Comparison of ENCODE assay signal across 8 cellular contexts in genomic region chr1:156123356-156124196, GRCh38. TPM values are rescaled to one million over a fixed set of nuclear protein-coding genes. Genes with fewer than 3 reads are reported as not detected.
DNase-seq lines count a peak whose midpoint lies in the region; ATAC-seq, FAIRE-seq and TF ChIP-seq lines count a peak whose summit lies in the region.

No MANE protein-coding gene starts in this region.

- DNase-seq in HTR-8/SVneo (ENCODE audit: insufficient read length, low spot score) (peak; percentile 76), NOMO-1 (lab: John Stamatoyannopoulos, UW; ENCODE audit: unreplicated experiment in 2 of 2) (peak; percentile 62 to 88), endothelial cell of umbilical vein (ENCODE audit: low read depth, low spot score) (peak; percentile 99), mesothelial cell of epicardium (ENCODE audit: low spot score in 2 of 2, unreplicated experiment in 2 of 2) (peak; percentile 71 to 88), stomach (peak; percentile 95)
- DNase-seq in activated CD8-positive, alpha-beta memory T cell treated with anti-CD3 and anti-CD28 coated beads, Interleukin-2, amount 50 U/mL, for 48 hours, result peak; percentile 83

- TF ChIP-seq POLR2A in endothelial cell of umbilical vein (IDR thresholded peaks at IDR 0.05; ENCODE audit: low read depth, low read length) (peak; percentile 21), stomach (IDR thresholded peaks at IDR 0.05) (peak in 2 of 4 donors; percentile 15 to 33), GM18505 (IDR thresholded peaks at IDR 0.05; ENCODE audit: borderline replicate concordance, extremely low read depth, insufficient read depth, insufficient read length) (no peak)

- H3K27me3 ChIP-seq in endothelial cell of umbilical vein (ENCODE audit: control insufficient read depth in 2 of 2, insufficient read depth in 2 of 2, low read length in 2 of 2), result no peaks in the 10 kb centered on the region
- no peaks in the 10 kb centered on the region for H3K27me3 ChIP-seq in stomach

- H3K27ac ChIP-seq in C4-2B, result peak overlapping the region; percentile 80
- peak overlapping the region; percentile 97 for H3K27ac ChIP-seq in endothelial cell of umbilical vein (ENCODE audit: insufficient read depth, low read depth, low read length)
- peak overlapping the region; percentile 86 to 99 (median 93) for H3K27ac ChIP-seq in stomach

- H3K9me3 ChIP-seq in endothelial cell of umbilical vein (replicated peaks; ENCODE audit: control insufficient read depth, insufficient read depth, low read length) (no peaks in the 10 kb centered on the region), stomach (no peaks in the 10 kb centered on the region)

- POLR2A ChIA-PET in endothelial cell of umbilical vein (lab: Charles Lee), result interaction anchor here (0.9 to 1.9 kb wide), 3 partner anchors 9 to 90 kb away, joined by 3 to 10 read pairs (median 4); partner anchors contain the start of genes LMNA and PMF1

- H3K27me3 Mint-ChIP-seq in mesothelial cell of epicardium (ENCODE audit: low read depth), result no peaks in the 10 kb centered on the region

- TF ChIP-seq CTCF in C4-2B (conservative IDR thresholded peaks at IDR 0.05) (no peak; the same call in 1 of the 2 replicates), endothelial cell of umbilical vein (IDR thresholded peaks at IDR 0.05; ENCODE audit: extremely low read depth in 1 of 2, insufficient read depth in 1 of 2, low read depth in 1 of 2, low read length in 2 of 2) (peak in 1 of 2 donors; percentile 22), mesothelial cell of epicardium (IDR thresholded peaks at IDR 0.05; ENCODE audit: unreplicated experiment) (no peak), stomach (IDR thresholded peaks at IDR 0.05) (peak in 1 of 7 experiments; percentile 11)

- WGBS in stomach, 5 donors, result 10 to 11% (median 11%) methylated on average over 12 to 14 of the region's 14 CpGs

- H3K79me2 ChIP-seq in endothelial cell of umbilical vein (ENCODE audit: control insufficient read depth, insufficient read depth, low read length), result peaks cover 87% of the 10 kb centered on the region

- H3K36me3 Mint-ChIP-seq in mesothelial cell of epicardium, result peaks cover under 1% of the 10 kb centered on the region

- H3K9ac ChIP-seq in endothelial cell of umbilical vein (replicated peaks; ENCODE audit: extremely low read depth, insufficient read depth, low read length), result peak overlapping the region; percentile 86

- no peak overlapping the region for H2AFZ ChIP-seq in endothelial cell of umbilical vein (ENCODE audit: low read depth, low read length)

- H3K9me1 ChIP-seq in endothelial cell of umbilical vein (replicated peaks; ENCODE audit: control insufficient read depth, extremely low read depth, insufficient read depth, low read length), result no peaks in the 10 kb centered on the region

- H3K9me3 Mint-ChIP-seq in mesothelial cell of epicardium, result no peaks in the 10 kb centered on the region

- peak overlapping the region; percentile 99 for H3K27ac Mint-ChIP-seq in mesothelial cell of epicardium

- TSS peak; percentile 15 for BruUV-seq in endothelial cell of umbilical vein (replicated peaks; lab: Mats Ljungman, UMichigan)

- intact Hi-C loops in endothelial cell of umbilical vein (cut with micrococcal nuclease), result loop anchor here (1.0 to 5.0 kb wide), 3 partner anchors 9 to 379 kb away; partner anchors contain the start of genes LMNA and MEF2D
- intact Hi-C loops in stomach (cut with DNase I; ENCODE audit: low total_unique reads), result no loop called here

- no peak for TF ChIP-seq EP300 in stomach (IDR thresholded peaks at IDR 0.05)

- H3K4me3 ChIP-seq in endothelial cell of umbilical vein (replicated peaks in 1 of 3; ENCODE audit: insufficient read depth in 1 of 3, low read depth in 1 of 3, low read length in 3 of 3), result peak overlapping the region in 1 of 3 experiments; percentile 39
- peak overlapping the region; percentile 15 to 89 (median 56) for H3K4me3 ChIP-seq in stomach

- dilution Hi-C loops in endothelial cell of umbilical vein (cut with MboI; ENCODE audit: extremely low pct_ligation_motif_present, low sequenced_read_pairs), result no loop called here

- H3K4me1 Mint-ChIP-seq in mesothelial cell of epicardium, result peaks cover 67% of the 10 kb centered on the region

- peak overlapping the region; percentile 30 for H3K4me3 Mint-ChIP-seq in mesothelial cell of epicardium

- H4K20me1 ChIP-seq in endothelial cell of umbilical vein (replicated peaks; ENCODE audit: control insufficient read depth, extremely low read depth, insufficient read depth, low read length), result no peaks in the 10 kb centered on the region

- CTCF ChIA-PET in endothelial cell of umbilical vein (lab: Charles Lee), result interaction anchor here (1.2 to 13.3 kb wide), 7 partner anchors 10 to 103 kb away, joined by 3 to 283 read pairs (median 7); partner anchors contain the start of genes LMNA and SSR2

- no peak for FAIRE-seq in HTR-8/SVneo (lab: Jason Lieb, UNC)
- peak; percentile 100 for FAIRE-seq in endothelial cell of umbilical vein (lab: Jason Lieb, UNC)

- peaks cover 0 to 4% of the 10 kb centered on the region in 2 experiments for H3K36me3 ChIP-seq in endothelial cell of umbilical vein (ENCODE audit: control insufficient read depth in 2 of 2, extremely low read depth in 1 of 2, insufficient read depth in 2 of 2, low read length in 2 of 2)
- peaks cover 0 to 19% (median 0%) of the 10 kb centered on the region in 4 donors for H3K36me3 ChIP-seq in stomach

- no peak for ATAC-seq in GM18505 (IDR thresholded peaks at IDR 0.05; ENCODE audit: unreplicated experiment)

- peak overlapping the region; percentile 76 for H3K4me2 ChIP-seq in endothelial cell of umbilical vein (ENCODE audit: insufficient read depth, low read length)

- H3K4me1 ChIP-seq in endothelial cell of umbilical vein (ENCODE audit: control insufficient read depth, extremely low read depth, insufficient read depth, low read length) (peaks cover 87% of the 10 kb centered on the region), stomach (peaks cover 98 to 100% (median 100%) of the 10 kb centered on the region in 4 donors)

TF ChIP-seq in endothelial cell of umbilical vein, 7 proteins besides CTCF, POLR2A, EP300 and RAD21:
- TF ChIP-seq GATA2 (IDR thresholded peaks at IDR 0.05; ENCODE audit: insufficient read depth, insufficient read length, low read depth, low read length) (peak; percentile 28), JUN (IDR thresholded peaks at IDR 0.05; ENCODE audit: borderline replicate concordance, insufficient read depth, insufficient read length, low read depth) (peak; percentile 62), POLR2AphosphoS5 (IDR thresholded peaks at IDR 0.05; ENCODE audit: insufficient read depth, low read depth, low read length) (peak; percentile 98), MYC (IDR thresholded peaks at IDR 0.05; ENCODE audit: low read depth, low read length) (peak; percentile 8), FOS (IDR thresholded peaks at IDR 0.05; ENCODE audit: borderline replicate concordance, insufficient read depth, low read length) (peak; percentile 94), EZH2 (IDR thresholded peaks at IDR 0.05; ENCODE audit: borderline replicate concordance, low read depth, low read length, severe bottlenecking) (no peak)
- TF ChIP-seq, protein P1, sequence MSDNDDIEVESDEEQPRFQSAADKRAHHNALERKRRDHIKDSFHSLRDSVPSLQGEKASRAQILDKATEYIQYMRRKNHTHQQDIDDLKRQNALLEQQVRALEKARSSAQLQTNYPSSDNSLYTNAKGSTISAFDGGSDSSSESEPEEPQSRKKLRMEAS (IDR thresholded peaks at IDR 0.05; ENCODE audit: insufficient read depth, insufficient read length), result no peak

RNA-seq across cellular contexts. Expression of gene LMNA, which starts 9.1 kb away (rescaled TPM):
- total RNA-seq in endothelial cell of umbilical vein, result 715 and 742 TPM in 2 replicates
- 371 and 461 TPM in 2 replicates for polyA plus RNA-seq in endothelial cell of umbilical vein
- 321 and 340 TPM in 2 replicates for polyA plus RNA-seq in endothelial cell of umbilical vein (2011; cell fraction: cytosol; rRNA removed)
- 623 and 650 TPM in 2 replicates for polyA plus RNA-seq in endothelial cell of umbilical vein (2011; cell fraction: nucleus; rRNA removed)
- polyA plus RNA-seq in endothelial cell of umbilical vein (2012), result 280 and 286 TPM in 2 replicates
- 205 and 294 TPM in 2 replicates for polyA minus RNA-seq in endothelial cell of umbilical vein
- 389 TPM for polyA minus RNA-seq in endothelial cell of umbilical vein (2011; cell fraction: cytosol; rRNA and poly(A)+ RNA removed)
- polyA minus RNA-seq in endothelial cell of umbilical vein (2011; cell fraction: nucleus; rRNA and poly(A)+ RNA removed), result 132 and 240 TPM in 2 replicates
- 91.7 to 96.9 TPM (median 92.4 TPM) in 3 replicates for total RNA-seq in mesothelial cell of epicardium
- 100 to 1,000 TPM in 4 of 5 donors, 10 to 100 TPM in 1; 53.1 to 630 (median 318) TPM for total RNA-seq in stomach
- polyA plus RNA-seq in stomach, result 100 to 1,000 TPM; 108 to 201 (median 132) TPM

RNA-seq across cellular contexts. Expression of gene SEMA4A, which starts 29.8 kb away (rescaled TPM):
- total RNA-seq in endothelial cell of umbilical vein, result 1.5 and 1.6 TPM in 2 replicates
- 0.97 and 1.5 TPM in 2 replicates for polyA plus RNA-seq in endothelial cell of umbilical vein
- 0.43 and 0.76 TPM in 2 replicates for polyA plus RNA-seq in endothelial cell of umbilical vein (2011; cell fraction: cytosol; rRNA removed)
- polyA plus RNA-seq in endothelial cell of umbilical vein (2011; cell fraction: nucleus; rRNA removed), result 6.6 and 7.8 TPM in 2 replicates
- 0.68 and 1.1 TPM in 2 replicates for polyA plus RNA-seq in endothelial cell of umbilical vein (2012)
- polyA minus RNA-seq in endothelial cell of umbilical vein, result 1.1 TPM in 2 replicates
- 6.5 TPM for polyA minus RNA-seq in endothelial cell of umbilical vein (2011; cell fraction: cytosol; rRNA and poly(A)+ RNA removed)
- 1.3 and 1.7 TPM in 2 replicates for polyA minus RNA-seq in endothelial cell of umbilical vein (2011; cell fraction: nucleus; rRNA and poly(A)+ RNA removed)
- total RNA-seq in mesothelial cell of epicardium, result 18.7 to 21.0 TPM (median 19.8 TPM) in 3 replicates
- 10 to 100 TPM in 2 of 5 donors, 1 to 10 TPM in 3; 2.6 to 23.3 (median 8.5) TPM for total RNA-seq in stomach
- 10 to 100 TPM in 1 of 3 donors, 1 to 10 TPM in 2; 4.1 to 13.9 (median 4.7) TPM for polyA plus RNA-seq in stomach

RNA-seq across cellular contexts. Expression of gene MEX3A, which starts 41.3 kb away (rescaled TPM):
- total RNA-seq in endothelial cell of umbilical vein (23.6 and 26.6 TPM in 2 replicates), mesothelial cell of epicardium (107 to 112 TPM (median 112 TPM) in 3 replicates), stomach (10 to 100 TPM in 1 of 5 donors, 1 to 10 TPM in 2, not detected in 2; 1.5 to 11.0 (median 1.6) TPM)
- polyA plus RNA-seq in endothelial cell of umbilical vein (20.2 and 22.0 TPM in 2 replicates), stomach (1 to 10 TPM in 1 of 3 donors, under 1 TPM in 1, not detected in 1; 0.25 to 1.1 TPM)
- polyA plus RNA-seq in endothelial cell of umbilical vein (2011; cell fraction: cytosol; rRNA removed), result 14.0 and 16.6 TPM in 2 replicates
- polyA plus RNA-seq in endothelial cell of umbilical vein (2011; cell fraction: nucleus; rRNA removed), result 17.9 and 22.9 TPM in 2 replicates
- 14.7 and 16.6 TPM in 2 replicates for polyA plus RNA-seq in endothelial cell of umbilical vein (2012)
- 26.8 and 30.9 TPM in 2 replicates for polyA minus RNA-seq in endothelial cell of umbilical vein
- 3.7 TPM for polyA minus RNA-seq in endothelial cell of umbilical vein (2011; cell fraction: cytosol; rRNA and poly(A)+ RNA removed)
- polyA minus RNA-seq in endothelial cell of umbilical vein (2011; cell fraction: nucleus; rRNA and poly(A)+ RNA removed), result 10.9 and 12.6 TPM in 2 replicates
